Comparison of ENCODE assay signal across 16 cellular contexts in the genomic region with DNA sequence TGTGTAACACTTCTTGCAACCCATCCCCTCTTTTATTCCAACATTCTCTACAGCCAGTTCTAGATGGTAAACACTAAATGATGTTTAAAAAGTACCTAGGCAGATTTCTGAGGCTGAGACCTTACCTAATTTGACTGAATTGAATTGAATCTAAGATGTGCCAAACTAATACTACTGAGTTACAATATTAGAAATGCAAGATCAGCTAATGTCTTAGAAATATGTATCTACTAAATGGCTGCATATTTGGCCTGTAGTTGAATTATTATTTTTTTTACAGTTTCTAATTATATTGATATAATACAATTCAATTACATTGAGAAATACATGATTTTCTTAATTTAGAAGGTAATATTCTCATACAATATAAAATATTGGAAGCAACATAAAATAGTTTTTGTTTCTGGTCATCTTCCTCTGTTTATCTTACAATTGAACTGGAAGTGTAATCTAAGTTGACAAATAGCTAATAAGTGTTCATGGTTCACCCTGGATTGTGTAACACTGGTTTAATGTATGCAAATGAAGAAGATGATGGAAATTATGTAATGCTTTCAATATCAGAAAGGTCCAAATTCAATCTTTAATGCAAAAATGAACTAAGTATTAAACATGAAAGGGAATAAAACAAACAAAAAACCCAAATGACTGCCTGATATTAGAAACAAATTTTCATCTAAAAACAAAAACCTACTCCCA. TPM values are rescaled to one million over a fixed set of nuclear protein-coding genes. Genes with fewer than 3 reads are reported as not detected.
DNase-seq lines count a peak whose midpoint lies in the region; ATAC-seq and TF ChIP-seq lines count a peak whose summit lies in the region.
"Had no signal": no experiment of that assay in that cellular context is flagged by ENCODE, and none has a peak within 500 bp of the region (broad histone marks: within the 10 kb centered on the region; RNA-seq: fewer than 3 reads in every experiment).

No MANE protein-coding gene starts in this region.

- CTCF ChIA-PET in CD4-positive, alpha-beta T cell (lab: Charles Lee) = interaction anchor here (1.2 kb wide), 1 partner anchor 15 kb away, joined by 3 read pairs; no protein-coding TSS in a partner anchor

- H3F3A ChIP-seq in GM23338 (replicated peaks; ENCODE audit: low read depth) = no peaks in the 10 kb centered on the region

- H3K4me2 ChIP-seq in GM23338 = peak overlapping the region; percentile 18; the same call in 1 of the 2 replicates

- no peaks in the 10 kb centered on the region for H3K9me2 ChIP-seq in GM23338 (ENCODE audit: insufficient read depth)

- H3K27ac Mint-ChIP-seq in CD4-positive, alpha-beta T cell = peak overlapping the region; percentile 65
- no peak overlapping the region for H3K27ac Mint-ChIP-seq in GM23338
- H3K27ac Mint-ChIP-seq in activated naive CD8-positive, alpha-beta T cell treated with anti-CD3 and anti-CD28 coated beads, Interleukin-2, amount 50 U/mL, for 24 hours = peak overlapping the region; percentile 67
- H3K27ac Mint-ChIP-seq in natural killer cell treated with Interleukin-12 subunit alpha and Interleukin-12 subunit beta and Interleukin-15 and Interleukin-18, amount 100 ng/mL, for 72 hours = peak overlapping the region in 1 of 2 donors; percentile 96

- ATAC-seq in CD4-positive, alpha-beta T cell (ENCODE audit: poor library complexity) = no peak
- ATAC-seq in GM23338 = no peak
- no peak for ATAC-seq in activated naive CD8-positive, alpha-beta T cell treated with anti-CD3 and anti-CD28 coated beads, Interleukin-2, amount 50 U/mL, for 24 hours
- no peak for ATAC-seq in natural killer cell treated with Interleukin-12 subunit alpha and Interleukin-12 subunit beta and Interleukin-15 and Interleukin-18, amount 100 ng/mL, for 72 hours
- ATAC-seq: heart left ventricle, left ventricle myocardium superior had no signal

- H3K4me3 ChIP-seq in GM23338 (no peak overlapping the region), prostate gland (no peak overlapping the region)

- H2AFZ ChIP-seq in GM23338 = no peak overlapping the region
- H2AFZ ChIP-seq: parathyroid adenoma had no signal

- POLR2A ChIA-PET in CD4-positive, alpha-beta T cell (lab: Charles Lee) = no interaction called here

- H3K27me3 Mint-ChIP-seq in CD4-positive, alpha-beta T cell = no peaks in the 10 kb centered on the region
- H3K27me3 Mint-ChIP-seq in GM23338 (ENCODE audit: insufficient read depth, low read depth, poor library complexity) = peaks cover 6% of the 10 kb centered on the region
- peaks cover 5% of the 10 kb centered on the region for H3K27me3 Mint-ChIP-seq in activated naive CD8-positive, alpha-beta T cell treated with anti-CD3 and anti-CD28 coated beads, Interleukin-2, amount 50 U/mL, for 24 hours
- H3K27me3 Mint-ChIP-seq in natural killer cell treated with Interleukin-12 subunit alpha and Interleukin-12 subunit beta and Interleukin-15 and Interleukin-18, amount 100 ng/mL, for 72 hours = peaks cover 4 to 6% of the 10 kb centered on the region in 2 donors

- no peaks in the 10 kb centered on the region for H3K9me3 ChIP-seq in CD4-positive, alpha-beta T cell (ENCODE audit: control insufficient read depth, low read length)
- no peaks in the 10 kb centered on the region for H3K9me3 ChIP-seq in prostate gland
- H3K9me3 ChIP-seq: heart left ventricle had no signal

- H3K36me3 ChIP-seq in GM23338 (ENCODE audit: insufficient read depth) (no peaks in the 10 kb centered on the region), prostate gland (no peaks in the 10 kb centered on the region)
- H3K36me3 ChIP-seq: heart left ventricle had no signal

- TF ChIP-seq CTCF in CD4-positive, alpha-beta T cell (IDR thresholded peaks at IDR 0.05) = no peak
- TF ChIP-seq CTCF in GM23338 (conservative IDR thresholded peaks at IDR 0.05; ENCODE audit: low read depth in 2 of 2) = no peak
- no peak for TF ChIP-seq CTCF in prostate gland (IDR thresholded peaks at IDR 0.05)

- no peak overlapping the region for H3K27ac ChIP-seq in CD4-positive, alpha-beta T cell (ENCODE audit: low read depth, low read length)
- H3K27ac ChIP-seq in GM23338 (ENCODE audit: low read depth) = no peak overlapping the region
- no peak overlapping the region for H3K27ac ChIP-seq in prostate gland
- H3K27ac ChIP-seq: heart left ventricle, parathyroid adenoma had no signal

- peaks cover 76% of the 10 kb centered on the region for H3K79me2 ChIP-seq in GM23338 (replicated peaks; ENCODE audit: insufficient read depth)

- peak overlapping the region; percentile 54 for H3K4me3 Mint-ChIP-seq in CD4-positive, alpha-beta T cell
- H3K4me3 Mint-ChIP-seq in GM23338 = peak overlapping the region; percentile 6; the same call in 1 of the 3 replicates
- peak overlapping the region; percentile 94 for H3K4me3 Mint-ChIP-seq in activated naive CD8-positive, alpha-beta T cell treated with anti-CD3 and anti-CD28 coated beads, Interleukin-2, amount 50 U/mL, for 24 hours
- peak overlapping the region; percentile 94 for H3K4me3 Mint-ChIP-seq in natural killer cell treated with Interleukin-12 subunit alpha and Interleukin-12 subunit beta and Interleukin-15 and Interleukin-18, amount 100 ng/mL, for 72 hours

- H4K20me1 ChIP-seq in GM23338 (replicated peaks; ENCODE audit: insufficient read depth) = peaks cover 35% of the 10 kb centered on the region

- H3K4me1 ChIP-seq in GM23338 (ENCODE audit: insufficient read depth) (0 out of 2 replicates have a peak, but pooled peaks cover 10% of the 10 kb centered on the region), prostate gland (replicated peaks) (no peaks in the 10 kb centered on the region)

- intact Hi-C loops in CD4-positive, alpha-beta T cell (cut with DNase I, micrococcal nuclease) = loop anchor here (5.0 to 10.0 kb wide), 3 partner anchors 759 to 1229 kb away; a partner anchor contains a TSS
- intact Hi-C loops in prostate gland (cut with DNase I) = no loop called here

- no peak for DNase-seq in CD4-positive, alpha-beta T cell
- DNase-seq in GM23338 (ENCODE audit: low spot score) (no peak), NCI-H187 treated with DMSO at 0.1 percent for 48 hours (lab: John Stamatoyannopoulos, UW) (no peak), prostate gland (ENCODE audit: low spot score) (no peak), NCI-H2029 treated with DMSO at 0.1 percent for 48 hours (lab: John Stamatoyannopoulos, UW) (no peak)
- DNase-seq in activated naive CD8-positive, alpha-beta T cell treated with anti-CD3 and anti-CD28 coated beads, Interleukin-2, amount 50 U/mL, for 24 hours = no peak
- DNase-seq in natural killer cell treated with Interleukin-12 subunit alpha and Interleukin-12 subunit beta and Interleukin-15 and Interleukin-18, amount 100 ng/mL, for 72 hours (ENCODE audit: low spot score) = no peak
- DNase-seq: activated CD8-positive, alpha-beta memory T cell treated with anti-CD3 and anti-CD28 coated beads for 24 hours; COR-L47; effector CD8-positive, alpha-beta T cell; heart left ventricle; left ventricle myocardium superior; NCI-H2171; stimulated activated CD4-positive, alpha-beta T cell treated with anti-CD3 and anti-CD28 coated beads, Interleukin-4, amount 100 ng/mL, for 1 hour; T-helper 1 cell had no signal

- no peaks in the 10 kb centered on the region for H3K9me3 Mint-ChIP-seq in CD4-positive, alpha-beta T cell
- no peaks in the 10 kb centered on the region for H3K9me3 Mint-ChIP-seq in GM23338
- H3K9me3 Mint-ChIP-seq in activated naive CD8-positive, alpha-beta T cell treated with anti-CD3 and anti-CD28 coated beads, Interleukin-2, amount 50 U/mL, for 24 hours = no peaks in the 10 kb centered on the region
- H3K9me3 Mint-ChIP-seq in natural killer cell treated with Interleukin-12 subunit alpha and Interleukin-12 subunit beta and Interleukin-15 and Interleukin-18, amount 100 ng/mL, for 72 hours = no peaks in the 10 kb centered on the region

- H3K4me1 Mint-ChIP-seq in CD4-positive, alpha-beta T cell (ENCODE audit: low read depth) = peaks cover 69% of the 10 kb centered on the region
- peaks cover 13% of the 10 kb centered on the region for H3K4me1 Mint-ChIP-seq in GM23338
- peaks cover 57% of the 10 kb centered on the region for H3K4me1 Mint-ChIP-seq in activated naive CD8-positive, alpha-beta T cell treated with anti-CD3 and anti-CD28 coated beads, Interleukin-2, amount 50 U/mL, for 24 hours
- H3K4me1 Mint-ChIP-seq in natural killer cell treated with Interleukin-12 subunit alpha and Interleukin-12 subunit beta and Interleukin-15 and Interleukin-18, amount 100 ng/mL, for 72 hours (ENCODE audit: low read depth in 2 of 2) = peaks cover 34 to 49% of the 10 kb centered on the region in 2 donors

- H3K36me3 Mint-ChIP-seq in CD4-positive, alpha-beta T cell (ENCODE audit: low read depth) = peaks cover 19% of the 10 kb centered on the region
- peaks cover 2% of the 10 kb centered on the region; the same call in 1 of the 3 replicates for H3K36me3 Mint-ChIP-seq in GM23338 (ENCODE audit: low read depth)
- peaks cover 6% of the 10 kb centered on the region for H3K36me3 Mint-ChIP-seq in activated naive CD8-positive, alpha-beta T cell treated with anti-CD3 and anti-CD28 coated beads, Interleukin-2, amount 50 U/mL, for 24 hours (ENCODE audit: low read depth)
- H3K36me3 Mint-ChIP-seq in natural killer cell treated with Interleukin-12 subunit alpha and Interleukin-12 subunit beta and Interleukin-15 and Interleukin-18, amount 100 ng/mL, for 72 hours = peaks cover 4% of the 10 kb centered on the region

- H3K27me3 ChIP-seq in CD4-positive, alpha-beta T cell (ENCODE audit: control insufficient read depth, insufficient read depth, low read length) = no peaks in the 10 kb centered on the region
- peaks cover 1% of the 10 kb centered on the region; the same call in 1 of the 2 replicates for H3K27me3 ChIP-seq in GM23338 (ENCODE audit: insufficient read depth)
- H3K27me3 ChIP-seq in prostate gland (replicated peaks; ENCODE audit: insufficient read depth) = no peaks in the 10 kb centered on the region
- H3K27me3 ChIP-seq: heart left ventricle had no signal

- TF ChIP-seq POLR2A in prostate gland (IDR thresholded peaks at IDR 0.05) = no peak

TF ChIP-seq in GM23338, 12 proteins besides CTCF, POLR2A, EP300 and RAD21:
- TF ChIP-seq EZH2phosphoT487 (IDR thresholded peaks at IDR 0.05; ENCODE audit: unreplicated experiment) (no peak), JUNB (IDR thresholded peaks at IDR 0.05; ENCODE audit: unreplicated experiment) (no peak), EZH2 (IDR thresholded peaks at IDR 0.05; ENCODE audit: low read depth, unreplicated experiment) (no peak)

RNA-seq across cellular contexts. Expression of a gene that starts 2.9 kb away (rescaled TPM):
- total RNA-seq in CD4-positive, alpha-beta T cell = 1 to 10 TPM; 9.0 to 9.3 TPM
- total RNA-seq in GM23338 (2014; rRNA removed; shearing (Covaris generic)) = 40.9 and 47.1 TPM in 2 replicates
- 29.6 and 33.2 TPM in 2 replicates for polyA plus RNA-seq in GM23338 (2016; fragmentation: Nextera tagmentation; extraction: Ambion mirVana)
- 10 to 100 TPM; 25.2 to 32.6 TPM for total RNA-seq in natural killer cell treated with Interleukin-12 subunit alpha and Interleukin-12 subunit beta and Interleukin-15 and Interleukin-18, amount 100 ng/mL, for 72 hours
- total RNA-seq in prostate gland = 10 to 100 TPM; 22.2 to 31.0 TPM

Comparison
In these comparisons a context has a peak if more than half of its experiments do, and no peak if none do; other contexts are left out.
1. H3K4me3 Mint-ChIP-seq: peak in every context shown above with its lines; median percentile 94 in activated naive CD8-positive, alpha-beta T cell treated with anti-CD3 and anti-CD28 coated beads, Interleukin-2, amount 50 U/mL, for 24 hours; 94 in natural killer cell treated with Interleukin-12 subunit alpha and Interleukin-12 subunit beta and Interleukin-15 and Interleukin-18, amount 100 ng/mL, for 72 hours; 54 in CD4-positive, alpha-beta T cell; 6 in GM23338.